ENCODE assay signal across 21 cellular contexts in the genomic region with DNA sequence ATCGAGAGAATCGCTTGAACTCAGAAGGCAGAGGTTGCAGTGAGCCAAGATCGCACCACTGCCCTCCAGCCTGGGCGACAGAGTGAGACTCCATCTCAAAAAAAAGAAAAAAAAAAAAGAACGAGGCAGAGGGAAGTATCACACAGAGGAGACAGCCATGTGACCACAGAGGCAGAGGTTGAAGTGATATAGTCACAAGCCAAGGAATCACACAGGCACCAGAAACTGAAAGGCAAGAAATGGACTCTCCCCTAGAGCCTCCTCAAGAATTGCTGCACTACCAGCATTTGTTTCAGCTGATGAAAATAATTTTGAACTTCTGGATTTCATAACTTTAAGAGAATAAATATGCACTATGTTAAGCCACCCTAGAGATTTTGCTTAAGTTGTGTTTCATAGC.
"Had no signal": no experiment of that assay in that cellular context is flagged by ENCODE, and none has a peak within 500 bp of the region (broad histone marks: within the 10 kb centered on the region; RNA-seq: fewer than 3 reads in every experiment).

No MANE protein-coding gene starts in this region.

- ATAC-seq: activated naive CD8-positive, alpha-beta T cell treated with anti-CD3 and anti-CD28 coated beads, Interleukin-2, amount 50 U/mL, for 24 hours; mucosa of descending colon; naive thymus-derived CD8-positive, alpha-beta T cell had no signal

- H3K4me3 Mint-ChIP-seq: activated naive CD4-positive, alpha-beta T cell treated with anti-CD3 and anti-CD28 coated beads for 36 hours; activated naive CD8-positive, alpha-beta T cell treated with anti-CD3 and anti-CD28 coated beads, Interleukin-2, amount 50 U/mL, for 24 hours; naive thymus-derived CD8-positive, alpha-beta T cell; T-helper 2 cell treated with Interferon-gamma antibody and Interleukin-4, amounts not matched to agents 5 μg/mL and 100 μg/mL, for 36 hours had no signal

- H3K4me3 ChIP-seq: esophagus muscularis mucosa, left ventricle myocardium inferior, mucosa of descending colon, right atrium auricular region, transverse colon had no signal

- DNase-seq: activated CD4-positive, alpha-beta T cell treated with anti-CD3 and anti-CD28 coated beads, Interleukin-2, amount 50 U/mL, for 48 hours; activated CD4-positive, CD25-positive, alpha-beta regulatory T cell treated with anti-CD3 and anti-CD28 coated beads, Interleukin-2, amount 50 U/mL, for 72 hours; activated naive CD4-positive, alpha-beta T cell treated with anti-CD3 and anti-CD28 coated beads for 36 hours; activated naive CD8-positive, alpha-beta T cell treated with anti-CD3 and anti-CD28 coated beads, Interleukin-2, amount 50 U/mL, for 24 hours; aorta; cortex of kidney; effector CD4-positive, alpha-beta T cell; hippocampal formation; kidney; left ventricle myocardium inferior; mucosa of descending colon; naive thymus-derived CD8-positive, alpha-beta T cell; occipital lobe; stimulated activated CD4-positive, alpha-beta T cell treated with anti-CD3 and anti-CD28 coated beads, Interleukin-4, amount 100 ng/mL, for 1 hour; stimulated activated naive CD4-positive, alpha-beta T cell treated with Interleukin-2 at 50 U/mL for 16 hours; transverse colon had no signal

- H3K27me3 Mint-ChIP-seq: activated naive CD8-positive, alpha-beta T cell treated with anti-CD3 and anti-CD28 coated beads, Interleukin-2, amount 50 U/mL, for 24 hours; naive thymus-derived CD8-positive, alpha-beta T cell; progenitor cell of endocrine pancreas had no signal

- H3K27ac ChIP-seq: esophagus muscularis mucosa, left ventricle myocardium inferior, right atrium auricular region, transverse colon had no signal

- H3K27me3 ChIP-seq: esophagus muscularis mucosa, right atrium auricular region, transverse colon had no signal

- H3K27ac Mint-ChIP-seq: activated naive CD4-positive, alpha-beta T cell treated with anti-CD3 and anti-CD28 coated beads for 36 hours; activated naive CD8-positive, alpha-beta T cell treated with anti-CD3 and anti-CD28 coated beads, Interleukin-2, amount 50 U/mL, for 24 hours; activated T-helper 2 cell treated with anti-CD3 and anti-CD28 coated beads, Interferon-gamma antibody, Interleukin-2, Interleukin-4, amounts not matched to agents 10 μg/mL and 5 μg/mL and 100 μg/mL, durations not matched to agents 14 hours and 24 hours and 36 hours; naive thymus-derived CD8-positive, alpha-beta T cell; progenitor cell of endocrine pancreas; T-helper 2 cell treated with Interferon-gamma antibody and Interleukin-4, amounts not matched to agents 5 μg/mL and 100 μg/mL, for 36 hours had no signal
